In genomic region chr5:73783823-73784222, GRCh38 we compare ENCODE assay signal across 10 cellular contexts.
DNase-seq lines count a peak whose midpoint lies in the region; ATAC-seq and TF ChIP-seq lines count a peak whose summit lies in the region.
"Had no signal": no experiment of that assay in that cellular context is flagged by ENCODE, and none has a peak within 500 bp of the region (broad histone marks: within the 10 kb centered on the region; RNA-seq: fewer than 3 reads in every experiment).

No MANE protein-coding gene starts in this region.

- ATAC-seq in HG03571 (IDR thresholded peaks at IDR 0.05; ENCODE audit: unreplicated experiment) (no peak), HG02885 (IDR thresholded peaks at IDR 0.05; ENCODE audit: poor library complexity, unreplicated experiment) (no peak)

- peaks cover 4% of the 10 kb centered on the region for H3K27me3 Mint-ChIP-seq in activated CD4-positive, alpha-beta T cell treated with anti-CD3 and anti-CD28 coated beads, Interleukin-2, amount 10 ng/mL, durations not matched to agents 24 days and 14 days

- TF ChIP-seq EP300 in Ishikawa (IDR thresholded peaks at IDR 0.05; ENCODE audit: borderline replicate concordance): no peak

- H3K9me3 ChIP-seq in BE2C: no peaks in the 10 kb centered on the region
- H3K9me3 ChIP-seq: SJSA1 had no signal

- no peak overlapping the region for H3K4me3 Mint-ChIP-seq in activated CD4-positive, alpha-beta T cell treated with anti-CD3 and anti-CD28 coated beads, Interleukin-2, amount 10 ng/mL, durations not matched to agents 24 days and 14 days
- H3K4me3 Mint-ChIP-seq: activated naive CD4-positive, alpha-beta T cell treated with anti-CD3 and anti-CD28 coated beads, Interleukin-2, amount 50 U/mL, for 24 hours had no signal

- no peak for DNase-seq in BE2C
- peak; percentile 33 for DNase-seq in SKM-1 (lab: John Stamatoyannopoulos, UW; ENCODE audit: unreplicated experiment)
- DNase-seq in kidney epithelial cell (ENCODE audit: low read depth): no peak
- no peak for DNase-seq in OCI-M2 (lab: John Stamatoyannopoulos, UW; ENCODE audit: unreplicated experiment)
- no peak for DNase-seq in activated CD4-positive, alpha-beta T cell treated with anti-CD3 and anti-CD28 coated beads, Interleukin-2, amount 10 ng/mL, durations not matched to agents 24 days and 14 days

- 0 out of 2 replicates have a peak, but pooled peaks have one; percentile 10 for TF ChIP-seq RAD21 in Ishikawa (IDR thresholded peaks at IDR 0.05; ENCODE audit: low read depth)

- intact Hi-C loops in activated CD4-positive, alpha-beta T cell treated with anti-CD3 and anti-CD28 coated beads, Interleukin-2, amount 10 ng/mL, durations not matched to agents 24 days and 14 days (cut with micrococcal nuclease): no loop called here

- H3K9me3 Mint-ChIP-seq in activated CD4-positive, alpha-beta T cell treated with anti-CD3 and anti-CD28 coated beads, Interleukin-2, amount 10 ng/mL, durations not matched to agents 24 days and 14 days: no peaks in the 10 kb centered on the region
- H3K9me3 Mint-ChIP-seq: activated naive CD4-positive, alpha-beta T cell treated with anti-CD3 and anti-CD28 coated beads, Interleukin-2, amount 50 U/mL, for 24 hours had no signal

- H3K4me1 ChIP-seq in BE2C: peaks cover 12% of the 10 kb centered on the region
- H3K4me1 ChIP-seq: SJSA1 had no signal

- H3K4me3 ChIP-seq in BE2C (ENCODE audit: low read depth, low read length) (no peak overlapping the region), kidney epithelial cell (ENCODE audit: low read depth, low read length) (no peak overlapping the region)
- H3K4me3 ChIP-seq: SJSA1 had no signal

- no peaks in the 10 kb centered on the region for H3K4me1 Mint-ChIP-seq in activated CD4-positive, alpha-beta T cell treated with anti-CD3 and anti-CD28 coated beads, Interleukin-2, amount 10 ng/mL, durations not matched to agents 24 days and 14 days
- H3K4me1 Mint-ChIP-seq: activated naive CD4-positive, alpha-beta T cell treated with anti-CD3 and anti-CD28 coated beads, Interleukin-2, amount 50 U/mL, for 24 hours had no signal

- no peak overlapping the region for H3K27ac Mint-ChIP-seq in activated CD4-positive, alpha-beta T cell treated with anti-CD3 and anti-CD28 coated beads, Interleukin-2, amount 10 ng/mL, durations not matched to agents 24 days and 14 days

- H3K36me3 Mint-ChIP-seq in activated CD4-positive, alpha-beta T cell treated with anti-CD3 and anti-CD28 coated beads, Interleukin-2, amount 10 ng/mL, durations not matched to agents 24 days and 14 days (ENCODE audit: low read depth): no peaks in the 10 kb centered on the region
- H3K36me3 Mint-ChIP-seq: activated naive CD4-positive, alpha-beta T cell treated with anti-CD3 and anti-CD28 coated beads, Interleukin-2, amount 50 U/mL, for 24 hours had no signal

- H3K36me3 ChIP-seq in BE2C (peaks cover 52% of the 10 kb centered on the region), kidney epithelial cell (ENCODE audit: control insufficient read depth, insufficient read depth, low read length) (peaks cover 2% of the 10 kb centered on the region)

- peak; percentile 44 for TF ChIP-seq CTCF in BE2C (IDR thresholded peaks at IDR 0.05; ENCODE audit: low read depth, low read length)
- peak; percentile 48 for TF ChIP-seq CTCF in kidney epithelial cell (IDR thresholded peaks at IDR 0.05; ENCODE audit: insufficient read depth, low read length, poor library complexity, severe bottlenecking)

- H3K27me3 ChIP-seq in BE2C: no peaks in the 10 kb centered on the region
- H3K27me3 ChIP-seq in kidney epithelial cell (ENCODE audit: control insufficient read depth, insufficient read depth, low read length): no peaks in the 10 kb centered on the region
- H3K27me3 ChIP-seq: SJSA1 had no signal

TF ChIP-seq in Ishikawa, 13 proteins besides CTCF, POLR2A, EP300 and RAD21:
- no peak for TF ChIP-seq CEBPB (IDR thresholded peaks at IDR 0.05)
- TF ChIP-seq TAF1 (IDR thresholded peaks at IDR 0.05; ENCODE audit: low read depth): no peak
- no peak for TF ChIP-seq FOXM1 (IDR thresholded peaks at IDR 0.05; ENCODE audit: borderline replicate concordance, low read depth)
- no peak for TF ChIP-seq ZBTB7A (IDR thresholded peaks at IDR 0.05; ENCODE audit: low read depth)
- TF ChIP-seq, protein P1, sequence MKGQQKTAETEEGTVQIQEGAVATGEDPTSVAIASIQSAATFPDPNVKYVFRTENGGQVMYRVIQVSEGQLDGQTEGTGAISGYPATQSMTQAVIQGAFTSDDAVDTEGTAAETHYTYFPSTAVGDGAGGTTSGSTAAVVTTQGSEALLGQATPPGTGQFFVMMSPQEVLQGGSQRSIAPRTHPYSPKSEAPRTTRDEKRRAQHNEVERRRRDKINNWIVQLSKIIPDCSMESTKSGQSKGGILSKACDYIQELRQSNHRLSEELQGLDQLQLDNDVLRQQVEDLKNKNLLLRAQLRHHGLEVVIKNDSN (IDR thresholded peaks at IDR 0.05): no peak
- no peak for TF ChIP-seq YY1 (IDR thresholded peaks at IDR 0.05; ENCODE audit: low read depth)
- no peak for TF ChIP-seq TCF12 (IDR thresholded peaks at IDR 0.05; ENCODE audit: low read depth)
- TF ChIP-seq, protein P2, sequence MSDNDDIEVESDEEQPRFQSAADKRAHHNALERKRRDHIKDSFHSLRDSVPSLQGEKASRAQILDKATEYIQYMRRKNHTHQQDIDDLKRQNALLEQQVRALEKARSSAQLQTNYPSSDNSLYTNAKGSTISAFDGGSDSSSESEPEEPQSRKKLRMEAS (IDR thresholded peaks at IDR 0.05): no peak
